In the genomic region with DNA sequence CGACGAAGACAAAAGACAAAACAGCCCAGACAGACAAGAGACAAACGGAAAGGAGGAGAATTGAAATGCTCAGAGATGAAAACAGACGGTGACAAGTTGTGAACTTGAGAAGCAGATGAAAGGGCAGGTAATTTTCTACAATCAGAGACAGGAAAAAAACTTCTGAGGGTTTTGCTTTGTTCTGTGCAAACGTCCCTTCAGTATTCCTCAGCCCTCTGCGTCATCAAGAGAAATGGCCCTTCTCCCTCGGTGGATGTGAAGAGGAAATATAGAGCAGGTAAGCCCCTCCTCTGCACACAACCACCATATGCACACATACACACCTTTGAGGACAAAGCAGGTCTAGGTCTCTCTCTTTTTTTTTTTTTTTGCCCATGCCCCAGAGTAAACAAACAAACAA, we compare ENCODE assay signal across 12 cellular contexts.
A peak's percentile ranks its signal among the peaks of the same experiment; 100 is the strongest.
DNase-seq lines count a peak whose midpoint lies in the region; ATAC-seq and TF ChIP-seq lines count a peak whose summit lies in the region.
"Had no signal": no experiment of that assay in that cellular context is flagged by ENCODE, and none has a peak within 500 bp of the region (broad histone marks: within the 10 kb centered on the region; RNA-seq: fewer than 3 reads in every experiment).

No MANE protein-coding gene starts in this region.

- no peaks in the 10 kb centered on the region for H3K9me2 ChIP-seq in Loucy (replicated peaks; ENCODE audit: low read depth, low read length)

- H3K4me1 ChIP-seq in Loucy (ENCODE audit: insufficient read depth, low read length, poor library complexity, severe bottlenecking) (peaks cover 66% of the 10 kb centered on the region), HAP-1 (no peaks in the 10 kb centered on the region)

- no peaks in the 10 kb centered on the region for H3K9me3 ChIP-seq in Loucy (ENCODE audit: insufficient read depth, low read depth, low read length)
- H3K9me3 ChIP-seq in HAP-1: no peaks in the 10 kb centered on the region
- H3K9me3 ChIP-seq: BLaER1 had no signal

- H3K4me2 ChIP-seq in Loucy (ENCODE audit: low read depth, low read length, poor library complexity, severe bottlenecking): peak overlapping the region; percentile 98

- no peaks in the 10 kb centered on the region for H4K20me1 ChIP-seq in Loucy (ENCODE audit: insufficient read depth, low read length, poor library complexity, severe bottlenecking)
- H4K20me1 ChIP-seq: BLaER1 had no signal

- no peaks in the 10 kb centered on the region for H3F3A ChIP-seq in Loucy (ENCODE audit: low read depth)

- in situ Hi-C loops in HAP-1 (cut with MboI; ENCODE audit: low sequenced_read_pairs): no loop called here

- ATAC-seq in naive thymus-derived CD8-positive, alpha-beta T cell: peak; percentile 22 to 31

- peaks cover 6% of the 10 kb centered on the region for H3K4me1 Mint-ChIP-seq in activated naive CD4-positive, alpha-beta T cell treated with anti-CD3 and anti-CD28 coated beads for 36 hours (ENCODE audit: low read depth)
- H3K4me1 Mint-ChIP-seq in naive thymus-derived CD8-positive, alpha-beta T cell: peaks cover 0 to 22% (median 8%) of the 10 kb centered on the region in 4 donors

- peak; percentile 44 for DNase-seq in activated naive CD4-positive, alpha-beta T cell treated with anti-CD3 and anti-CD28 coated beads for 36 hours
- DNase-seq in activated naive CD4-positive, alpha-beta T cell (lab: John Stamatoyannopoulos, UW): no peak
- DNase-seq in naive thymus-derived CD8-positive, alpha-beta T cell: peak in 6 of 10 donors; percentile 13 to 40 (median 19)
- DNase-seq in HAP-1 (ENCODE audit: low spot score in 2 of 2): no peak
- DNase-seq in NCI-H82 (lab: John Stamatoyannopoulos, UW): no peak
- no peak for DNase-seq in DMS 273 treated with DMSO at 0.1 percent for 48 hours (lab: John Stamatoyannopoulos, UW)
- DNase-seq: 8988T, AML-193, DMS53, GF-D8 had no signal

- no peak overlapping the region for H2AFZ ChIP-seq in Loucy (ENCODE audit: low read length)

- H3K9me3 Mint-ChIP-seq in activated naive CD4-positive, alpha-beta T cell treated with anti-CD3 and anti-CD28 coated beads for 36 hours: peaks cover 3% of the 10 kb centered on the region
- peaks cover 0 to 5% (median 0%) of the 10 kb centered on the region in 9 donors for H3K9me3 Mint-ChIP-seq in naive thymus-derived CD8-positive, alpha-beta T cell

- POLR2A ChIA-PET in naive thymus-derived CD8-positive, alpha-beta T cell (lab: Charles Lee): interaction anchor here (0.8 to 3.7 kb wide), 3 partner anchors 20 to 29 kb away, joined by 3 to 31 read pairs (median 4); no protein-coding TSS in a partner anchor

- H3K27me3 Mint-ChIP-seq in activated naive CD4-positive, alpha-beta T cell treated with anti-CD3 and anti-CD28 coated beads for 36 hours (ENCODE audit: low read depth): no peaks in the 10 kb centered on the region
- H3K27me3 Mint-ChIP-seq in naive thymus-derived CD8-positive, alpha-beta T cell: no peaks in the 10 kb centered on the region

- no peak overlapping the region for H3K27ac Mint-ChIP-seq in activated naive CD4-positive, alpha-beta T cell treated with anti-CD3 and anti-CD28 coated beads for 36 hours
- no peak overlapping the region for H3K27ac Mint-ChIP-seq in naive thymus-derived CD8-positive, alpha-beta T cell

- intact Hi-C loops in activated naive CD4-positive, alpha-beta T cell treated with anti-CD3 and anti-CD28 coated beads for 36 hours (cut with micrococcal nuclease): no loop called here

- no peak for TF ChIP-seq CTCF in Loucy (conservative IDR thresholded peaks at IDR 0.05; ENCODE audit: low read length)

- H3K4me3 ChIP-seq in Loucy (ENCODE audit: low read length, poor library complexity, severe bottlenecking): no peak overlapping the region
- H3K4me3 ChIP-seq in HAP-1: no peak overlapping the region
- H3K4me3 ChIP-seq: BLaER1 had no signal

- H3K9ac ChIP-seq in Loucy (ENCODE audit: low read depth, low read length, poor library complexity, severe bottlenecking): peak overlapping the region; percentile 87
- H3K9ac ChIP-seq: BLaER1 had no signal

- H3K36me3 ChIP-seq in Loucy (ENCODE audit: insufficient read depth, low read length) (no peaks in the 10 kb centered on the region), HAP-1 (replicated peaks) (no peaks in the 10 kb centered on the region)
- H3K36me3 ChIP-seq: BLaER1 had no signal

- peaks cover 9% of the 10 kb centered on the region for H3K79me2 ChIP-seq in Loucy (ENCODE audit: insufficient read depth, low read length)

- H3K27me3 ChIP-seq in Loucy (ENCODE audit: insufficient read depth, low read length, poor library complexity, severe bottlenecking): no peaks in the 10 kb centered on the region
- H3K27me3 ChIP-seq in HAP-1 (ENCODE audit: low read depth): peaks cover 19% of the 10 kb centered on the region
- H3K27me3 ChIP-seq: BLaER1 had no signal

- H3K36me3 Mint-ChIP-seq in activated naive CD4-positive, alpha-beta T cell treated with anti-CD3 and anti-CD28 coated beads for 36 hours (ENCODE audit: low read depth): no peaks in the 10 kb centered on the region
- peaks cover 0 to under 1% (median 0%) of the 10 kb centered on the region in 3 donors for H3K36me3 Mint-ChIP-seq in naive thymus-derived CD8-positive, alpha-beta T cell

- CTCF ChIA-PET in activated naive CD4-positive, alpha-beta T cell treated with anti-CD3 and anti-CD28 coated beads for 36 hours (lab: Charles Lee): interaction anchor here (0.6 to 1.6 kb wide), 3 partner anchors 10 to 89 kb away, joined by 3 to 8 read pairs (median 3); no protein-coding TSS in a partner anchor

- H3K4me3 Mint-ChIP-seq in activated naive CD4-positive, alpha-beta T cell treated with anti-CD3 and anti-CD28 coated beads for 36 hours: no peak overlapping the region
- no peak overlapping the region for H3K4me3 Mint-ChIP-seq in naive thymus-derived CD8-positive, alpha-beta T cell

Comparison
In these comparisons a context has a peak if more than half of its experiments do, and no peak if none do; other contexts are left out.
1. DNase-seq: peak in activated naive CD4-positive, alpha-beta T cell treated with anti-CD3 and anti-CD28 coated beads for 36 hours (single experiment) and naive thymus-derived CD8-positive, alpha-beta T cell (6 of 10); none in activated naive CD4-positive, alpha-beta T cell (0 of 4), HAP-1 (0 of 2), NCI-H82 (single experiment) and DMS 273 treated with DMSO at 0.1 percent for 48 hours (single experiment).